ENCODE assay signal across 1 cellular context in the genomic region with DNA sequence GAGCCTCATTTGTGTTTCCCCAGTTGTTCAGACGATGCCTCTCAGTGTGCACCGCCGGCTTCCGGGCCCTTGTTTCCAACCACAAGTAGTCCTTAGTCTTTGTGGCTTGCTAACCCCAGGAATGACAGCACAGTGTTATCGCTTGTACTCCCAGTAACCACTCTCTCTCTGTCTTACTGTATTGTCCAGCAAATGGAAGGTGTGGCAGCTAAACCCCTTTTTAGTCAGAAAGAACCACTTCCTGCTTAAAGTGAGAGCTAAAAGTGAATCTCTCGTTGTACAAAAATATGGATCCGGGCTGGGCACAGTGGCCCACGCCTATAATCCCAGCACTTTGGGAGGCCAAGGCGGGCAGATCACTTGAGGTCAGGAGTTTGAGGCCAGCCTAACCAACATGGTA.
TF ChIP-seq lines count a peak whose summit lies in the region.

No MANE protein-coding gene starts in this region.

TF ChIP-seq in SK-N-SH treated with all-trans-retinoic acid at 6 μM for 48 hours, 23 proteins besides CTCF, POLR2A, EP300 and RAD21 (continued from another document):
- TF ChIP-seq, protein P1, sequence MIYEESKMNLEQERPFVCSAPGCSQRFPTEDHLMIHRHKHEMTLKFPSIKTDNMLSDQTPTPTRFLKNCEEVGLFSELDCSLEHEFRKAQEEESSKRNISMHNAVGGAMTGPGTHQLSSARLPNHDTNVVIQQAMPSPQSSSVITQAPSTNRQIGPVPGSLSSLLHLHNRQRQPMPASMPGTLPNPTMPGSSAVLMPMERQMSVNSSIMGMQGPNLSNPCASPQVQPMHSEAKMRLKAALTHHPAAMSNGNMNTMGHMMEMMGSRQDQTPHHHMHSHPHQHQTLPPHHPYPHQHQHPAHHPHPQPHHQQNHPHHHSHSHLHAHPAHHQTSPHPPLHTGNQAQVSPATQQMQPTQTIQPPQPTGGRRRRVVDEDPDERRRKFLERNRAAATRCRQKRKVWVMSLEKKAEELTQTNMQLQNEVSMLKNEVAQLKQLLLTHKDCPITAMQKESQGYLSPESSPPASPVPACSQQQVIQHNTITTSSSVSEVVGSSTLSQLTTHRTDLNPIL (CRISPR knock-in tag; IDR thresholded peaks at IDR 0.05; ENCODE audit: low read depth), result no peak
TF ChIP-seq in SK-N-SH treated with all-trans-retinoic acid at 6 μM for 48 hours: peak in this region for 0.
